16 cellular contexts compared by ENCODE assay signal in genomic region chr1:200445213-200445612, GRCh38. TPM values are rescaled to one million over a fixed set of nuclear protein-coding genes. Genes with fewer than 3 reads are reported as not detected.
DNase-seq lines count a peak whose midpoint lies in the region; ATAC-seq and TF ChIP-seq lines count a peak whose summit lies in the region.
"Had no signal": no experiment of that assay in that cellular context is flagged by ENCODE, and none has a peak within 500 bp of the region (broad histone marks: within the 10 kb centered on the region; RNA-seq: fewer than 3 reads in every experiment).

No MANE protein-coding gene starts in this region.

- TF ChIP-seq CTCF in upper lobe of right lung (IDR thresholded peaks at IDR 0.05) = no peak

- no peaks in the 10 kb centered on the region for H3K27me3 ChIP-seq in upper lobe of right lung
- H3K27me3 ChIP-seq: body of pancreas, tibial nerve had no signal

- H3K27ac ChIP-seq in upper lobe of right lung = no peak overlapping the region
- H3K27ac ChIP-seq: body of pancreas, parathyroid adenoma, tibial nerve had no signal

- no peak overlapping the region for H3K4me3 Mint-ChIP-seq in activated T-cell treated with anti-CD3 and anti-CD28 coated beads, Interleukin-2, amount 50 U/mL, for 72 hours
- H3K4me3 Mint-ChIP-seq in activated naive CD8-positive, alpha-beta T cell treated with anti-CD3 and anti-CD28 coated beads for 36 hours = no peak overlapping the region

- no peaks in the 10 kb centered on the region for H3K36me3 ChIP-seq in upper lobe of right lung
- H3K36me3 ChIP-seq: HAP-1, tibial nerve had no signal

- H3K27ac Mint-ChIP-seq in activated T-cell treated with anti-CD3 and anti-CD28 coated beads, Interleukin-2, amount 50 U/mL, for 72 hours = no peak overlapping the region
- H3K27ac Mint-ChIP-seq in activated naive CD8-positive, alpha-beta T cell treated with anti-CD3 and anti-CD28 coated beads for 36 hours = peak overlapping the region; percentile 63

- H3K4me3 ChIP-seq in upper lobe of right lung = no peak overlapping the region
- H3K4me3 ChIP-seq: body of pancreas, HAP-1, tibial nerve had no signal

- no peaks in the 10 kb centered on the region for H3K9me3 ChIP-seq in upper lobe of right lung
- H3K9me3 ChIP-seq: body of pancreas, HAP-1, tibial nerve had no signal

- H3K4me1 ChIP-seq in upper lobe of right lung = no peaks in the 10 kb centered on the region
- H3K4me1 ChIP-seq: body of pancreas, HAP-1, parathyroid adenoma, tibial nerve had no signal

- no peaks in the 10 kb centered on the region for H3K27me3 Mint-ChIP-seq in activated T-cell treated with anti-CD3 and anti-CD28 coated beads, Interleukin-2, amount 50 U/mL, for 72 hours (ENCODE audit: low read depth)
- no peaks in the 10 kb centered on the region for H3K27me3 Mint-ChIP-seq in activated naive CD8-positive, alpha-beta T cell treated with anti-CD3 and anti-CD28 coated beads for 36 hours

- peak; percentile 71 to 80 for ATAC-seq in activated T-cell treated with anti-CD3 and anti-CD28 coated beads, Interleukin-2, amount 50 U/mL, for 72 hours (replicated peaks in 1 of 2)
- ATAC-seq in HG03378 (IDR thresholded peaks at IDR 0.05; ENCODE audit: unreplicated experiment) = no peak
- no peak for ATAC-seq in upper lobe of right lung
- ATAC-seq: body of pancreas had no signal

- intact Hi-C loops in upper lobe of right lung (cut with DNase I) = no loop called here

- in situ Hi-C loops in ACHN (cut with HindIII; ENCODE audit: low pct_ligation_motif_present, low pct_unique_long_range_greater_than_20kb, low sequenced_read_pairs) = no loop called here

- peak; percentile 30 to 31 for DNase-seq in activated T-cell treated with anti-CD3 and anti-CD28 coated beads, Interleukin-2, amount 50 U/mL, for 72 hours
- DNase-seq in activated T-cell treated with anti-CD3 and anti-CD28 coated beads for 4 hours (no peak), HT1080 (ENCODE audit: low read depth) (peak; percentile 82), myocyte (ENCODE audit: low read depth) (peak; percentile 26), ACHN (no peak), upper lobe of right lung (no peak)
- DNase-seq in activated naive CD8-positive, alpha-beta T cell treated with anti-CD3 and anti-CD28 coated beads for 36 hours = peak; percentile 24
- DNase-seq: body of pancreas; effector CD8-positive, alpha-beta T cell; kidney glomerular epithelial cell; NCI-H2171; NK-92 treated with Interleukin-12 subunit alpha and Interleukin-12 subunit beta, amount 100 ng/mL, for 24 hours had no signal

- peaks cover 0 to 2% of the 10 kb centered on the region in 2 donors for H3K9me3 Mint-ChIP-seq in activated T-cell treated with anti-CD3 and anti-CD28 coated beads, Interleukin-2, amount 50 U/mL, for 72 hours
- H3K9me3 Mint-ChIP-seq in activated naive CD8-positive, alpha-beta T cell treated with anti-CD3 and anti-CD28 coated beads for 36 hours = peaks cover 9% of the 10 kb centered on the region

- H3K36me3 Mint-ChIP-seq in activated T-cell treated with anti-CD3 and anti-CD28 coated beads, Interleukin-2, amount 50 U/mL, for 72 hours (ENCODE audit: insufficient read depth in 2 of 2) = peaks cover 5 to 8% of the 10 kb centered on the region in 2 donors
- H3K36me3 Mint-ChIP-seq in activated naive CD8-positive, alpha-beta T cell treated with anti-CD3 and anti-CD28 coated beads for 36 hours = peaks cover 14% of the 10 kb centered on the region

- peaks cover 51% of the 10 kb centered on the region for H3K4me1 Mint-ChIP-seq in activated T-cell treated with anti-CD3 and anti-CD28 coated beads, Interleukin-2, amount 50 U/mL, for 72 hours (ENCODE audit: low read depth)
- peaks cover 43% of the 10 kb centered on the region for H3K4me1 Mint-ChIP-seq in activated naive CD8-positive, alpha-beta T cell treated with anti-CD3 and anti-CD28 coated beads for 36 hours

RNA-seq across cellular contexts. Expression of gene ZNF281, which starts 35.4 kb away (rescaled TPM):
- 10 to 100 TPM; 14.4 to 15.6 TPM for total RNA-seq in activated T-cell treated with anti-CD3 and anti-CD28 coated beads, Interleukin-2, amount 50 U/mL, for 72 hours
- total RNA-seq in HT1080 (2014; rRNA removed; shearing (Covaris generic)) = 13.1 and 17.7 TPM in 2 replicates
- 11.4 and 14.5 TPM in 2 replicates for polyA plus RNA-seq in HT1080 (2015; cell fraction: cytosol; rRNA removed)
- 28.7 and 29.6 TPM in 2 replicates for polyA plus RNA-seq in HT1080 (2015; cell fraction: nucleus; rRNA removed)
- total RNA-seq in activated naive CD8-positive, alpha-beta T cell treated with anti-CD3 and anti-CD28 coated beads for 36 hours = 10 to 100 TPM; 20.4 to 20.8 TPM
- total RNA-seq in myocyte = 14.1 and 15.7 TPM in 2 replicates
- 7.5 TPM for polyA plus RNA-seq in myocyte (2012)
- 19.5 TPM for total RNA-seq in upper lobe of right lung

Comparison
In these comparisons a context has a peak if more than half of its experiments do, and no peak if none do; other contexts are left out.
1. DNase-seq: peak in activated T-cell treated with anti-CD3 and anti-CD28 coated beads, Interleukin-2, amount 50 U/mL, for 72 hours (2 of 2), HT1080 (single experiment), activated naive CD8-positive, alpha-beta T cell treated with anti-CD3 and anti-CD28 coated beads for 36 hours (single experiment) and myocyte (single experiment); none in activated T-cell treated with anti-CD3 and anti-CD28 coated beads for 4 hours (single experiment), ACHN (single experiment) and upper lobe of right lung (single experiment).
2. ATAC-seq: peak in activated T-cell treated with anti-CD3 and anti-CD28 coated beads, Interleukin-2, amount 50 U/mL, for 72 hours (2 of 2); none in HG03378 (single experiment) and upper lobe of right lung (single experiment).